In genomic region chr12:32489070-32489469, GRCh38 we compare ENCODE assay signal across 18 cellular contexts.
"Had no signal": no experiment of that assay in that cellular context is flagged by ENCODE, and none has a peak within 500 bp of the region (broad histone marks: within the 10 kb centered on the region; RNA-seq: fewer than 3 reads in every experiment).

No MANE protein-coding gene starts in this region.

- H3K27ac ChIP-seq: pancreas, thoracic aorta had no signal

- H3K9me3 ChIP-seq: mucosa of descending colon, pancreas, thoracic aorta, upper lobe of left lung had no signal

- H3K36me3 ChIP-seq: pancreas, thoracic aorta, upper lobe of left lung had no signal

- H3K4me3 ChIP-seq: mucosa of descending colon, pancreas, thoracic aorta had no signal

- H3K27me3 ChIP-seq: pancreas, upper lobe of left lung had no signal

- ATAC-seq: activated CD8-positive, alpha-beta memory T cell treated with anti-CD3 and anti-CD28 coated beads, Interleukin-2, amount 10 ng/mL, durations not matched to agents 7 days and 5 days; effector memory CD8-positive, alpha-beta T cell; mucosa of descending colon; pancreas; sciatic nerve; stimulated activated effector memory CD8-positive, alpha-beta T cell treated with anti-CD3 and anti-CD28 coated beads, Interleukin-12 subunit alpha, Interleukin-12 subunit beta, amount 100 ng/mL, for 72 hours had no signal

- DNase-seq: activated B cell treated with CpG ODN at 0.5 μM for 24 hours; activated CD4-positive, alpha-beta memory T cell treated with anti-CD3 and anti-CD28 coated beads, Interleukin-2, amount 10 ng/mL, durations not matched to agents 7 days and 5 days; activated CD4-positive, alpha-beta T cell treated with anti-CD3 and anti-CD28 coated beads for 48 hours; activated CD8-positive, alpha-beta memory T cell treated with anti-CD3 and anti-CD28 coated beads, Interleukin-2, amount 10 ng/mL, durations not matched to agents 7 days and 5 days; activated naive CD4-positive, alpha-beta T cell; activated naive CD8-positive, alpha-beta T cell treated with anti-CD3 and anti-CD28 coated beads for 36 hours; amniotic stem cell; effector memory CD8-positive, alpha-beta T cell; foreskin melanocyte; mesenchymal stem cell; mucosa of descending colon; naive B cell; pancreas; stimulated activated CD4-positive, alpha-beta T cell treated with anti-CD3 and anti-CD28 coated beads, Interleukin-4, amount 100 ng/mL, for 24 hours; upper lobe of left lung had no signal
